ENCODE assay signal across 8 cellular contexts in the genomic region with DNA sequence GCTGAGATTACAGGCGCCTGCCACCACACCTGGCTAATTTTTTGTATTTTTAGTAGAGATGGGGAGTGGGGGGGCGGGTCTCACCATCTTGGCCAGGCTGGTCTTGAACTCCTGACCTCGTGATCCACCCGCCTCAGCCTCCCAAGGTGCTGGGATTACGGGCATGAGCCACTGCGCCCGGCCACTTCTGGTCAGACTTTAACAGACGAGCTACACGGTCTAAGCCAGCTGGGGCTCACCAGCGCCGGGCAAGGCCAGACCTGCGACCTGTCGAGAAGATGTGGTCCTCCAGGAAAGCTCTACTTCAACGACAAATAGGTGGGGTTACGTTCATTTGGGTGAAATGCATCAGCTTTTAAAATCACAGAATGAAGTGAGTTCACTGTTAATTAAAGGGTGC. TPM values are rescaled to one million over a fixed set of nuclear protein-coding genes. Genes with fewer than 3 reads are reported as not detected.
DNase-seq lines count a peak whose midpoint lies in the region; ATAC-seq, FAIRE-seq and TF ChIP-seq lines count a peak whose summit lies in the region.
"Not testable (repeated sequence)": the region's sequence is repeated elsewhere in the genome, so short reads cannot be mapped to it uniquely, and the experiment has no call there.

No MANE protein-coding gene starts in this region.

- H3K27me3 Mint-ChIP-seq in WTC11 (ENCODE audit: low read depth); chondrocyte (ENCODE audit: low read depth): not testable (repeated sequence)

- TF ChIP-seq CTCF in WTC11 (IDR thresholded peaks at IDR 0.05); chondrocyte (IDR thresholded peaks at IDR 0.05); heart left ventricle (IDR thresholded peaks at IDR 0.05); kidney (IDR thresholded peaks at IDR 0.05; ENCODE audit: borderline replicate concordance, extremely low read depth, insufficient read depth); mucosa of descending colon (IDR thresholded peaks at IDR 0.05): not testable (repeated sequence)

- H3K36me3 Mint-ChIP-seq in WTC11: peaks cover 30% of the 10 kb centered on the region
- peaks cover 16% of the 10 kb centered on the region for H3K36me3 Mint-ChIP-seq in chondrocyte (ENCODE audit: low read depth)

- not testable (repeated sequence) for ATAC-seq in WTC11; heart left ventricle; mucosa of descending colon; sciatic nerve; aorta (ENCODE audit: low FRiP score)

- not testable (repeated sequence) for FAIRE-seq in kidney (lab: Jason Lieb, UNC)

- peak overlapping the region in 4 of 11 experiments; percentile 64 to 83 (median 72); a peak in 8 of 22 replicates for H3K27ac ChIP-seq in BLaER1 treated with 17β-estradiol and CSF1 and Interleukin-3, amounts not matched to agents 10 nM and 100 nM
- not testable (repeated sequence) for H3K27ac ChIP-seq in heart left ventricle; kidney (ENCODE audit: low read depth in 2 of 2, low read length in 2 of 2); aorta (ENCODE audit: low read depth in 1 of 2, low read length in 2 of 2)

- WGBS in heart left ventricle, 4 donors: 96 to 99% (median 97%) methylated on average over 9 to 15 of the region's 15 CpGs
- WGBS in aorta, 2 donors: 95 to 96% methylated on average over 14 to 15 of the region's 15 CpGs

- peaks cover 31 to 99% (median 77%) of the 10 kb centered on the region in 10 experiments for H3K4me1 ChIP-seq in BLaER1 treated with 17β-estradiol and CSF1 and Interleukin-3, amounts not matched to agents 10 nM and 100 nM
- H3K4me1 ChIP-seq in heart left ventricle: peaks cover 0 to 18% (median 0%) of the 10 kb centered on the region in 12 donors
- H3K4me1 ChIP-seq in kidney (ENCODE audit: control insufficient read depth in 1 of 2, insufficient read depth in 1 of 2, low read depth in 1 of 2, low read length in 2 of 2); mucosa of descending colon (ENCODE audit: low read depth); aorta (ENCODE audit: control insufficient read depth in 1 of 2, insufficient read depth in 2 of 2, low read length in 2 of 2): not testable (repeated sequence)

- not testable (repeated sequence) for H3K4me1 Mint-ChIP-seq in WTC11
- peaks cover 17% of the 10 kb centered on the region for H3K4me1 Mint-ChIP-seq in chondrocyte (ENCODE audit: low read depth)

- CTCF ChIA-PET in WTC11 (lab: Charles Lee): interaction anchor here (0.6 to 1.9 kb wide), 4 partner anchors 14 to 1433 kb away, joined by 3 to 7 read pairs (median 4); no protein-coding TSS in a partner anchor

- peak overlapping the region in 7 of 11 experiments; percentile 64 to 98 (median 87); a peak in 13 of 22 replicates for H3K4me2 ChIP-seq in BLaER1 treated with 17β-estradiol and CSF1 and Interleukin-3, amounts not matched to agents 10 nM and 100 nM

- H3K36me3 ChIP-seq in BLaER1 treated with 17β-estradiol and CSF1 and Interleukin-3, amounts not matched to agents 10 nM and 100 nM: peaks cover 16 to 53% (median 36%) of the 10 kb centered on the region in 11 experiments
- H3K36me3 ChIP-seq in heart left ventricle: peaks cover 0 to 70% (median 28%) of the 10 kb centered on the region in 9 donors
- not testable (repeated sequence) for H3K36me3 ChIP-seq in kidney (ENCODE audit: control insufficient read depth in 1 of 2, insufficient read depth in 2 of 2, low read length in 2 of 2); mucosa of descending colon (ENCODE audit: low read depth); aorta (ENCODE audit: control insufficient read depth in 1 of 2, insufficient read depth in 2 of 2, low read length in 1 of 2)

- peak overlapping the region in 3 of 11 experiments; percentile 14 to 76 (median 44); a peak in 4 of 22 replicates for H3K9ac ChIP-seq in BLaER1 treated with 17β-estradiol and CSF1 and Interleukin-3, amounts not matched to agents 10 nM and 100 nM
- not testable (repeated sequence) for H3K9ac ChIP-seq in kidney (ENCODE audit: low read length in 2 of 2)

- not testable (repeated sequence) for H3K27me3 ChIP-seq in BLaER1 treated with 17β-estradiol and CSF1 and Interleukin-3, amounts not matched to agents 10 nM and 100 nM; heart left ventricle; aorta (ENCODE audit: control insufficient read depth in 1 of 2, insufficient read depth in 2 of 2, low read length in 1 of 2)

- TF ChIP-seq POLR2A in heart left ventricle (IDR thresholded peaks at IDR 0.05): not testable (repeated sequence)

- H4K20me1 ChIP-seq in BLaER1 treated with 17β-estradiol and CSF1 and Interleukin-3, amounts not matched to agents 10 nM and 100 nM: peaks cover 0 to 39% (median 0%) of the 10 kb centered on the region in 11 experiments; a peak in 4 of 22 replicates

- H3K9me3 ChIP-seq in BLaER1 treated with 17β-estradiol and CSF1 and Interleukin-3, amounts not matched to agents 10 nM and 100 nM (replicated peaks in 1 of 11): peaks cover 0 to 15% (median 0%) of the 10 kb centered on the region in 11 experiments; a peak in 3 of 22 replicates
- not testable (repeated sequence) for H3K9me3 ChIP-seq in heart left ventricle; kidney (ENCODE audit: control insufficient read depth in 1 of 2, low read length in 2 of 2); mucosa of descending colon; aorta (ENCODE audit: control insufficient read depth, low read length)

- H3K9me3 Mint-ChIP-seq in WTC11; chondrocyte (ENCODE audit: low read depth): not testable (repeated sequence)

- not testable (repeated sequence) for H3K4me3 ChIP-seq in BLaER1 treated with 17β-estradiol and CSF1 and Interleukin-3, amounts not matched to agents 10 nM and 100 nM; heart left ventricle; kidney (ENCODE audit: low read length in 2 of 2); mucosa of descending colon; aorta (ENCODE audit: low read length in 2 of 2)

- intact Hi-C loops in heart left ventricle (cut with DNase I); kidney (cut with DNase I); mucosa of descending colon (cut with DNase I, micrococcal nuclease); sciatic nerve (cut with DNase I); aorta (cut with DNase I): not testable (repeated sequence)

- H3K27ac Mint-ChIP-seq in WTC11; chondrocyte (ENCODE audit: unreplicated experiment): not testable (repeated sequence)

- H3K4me3 Mint-ChIP-seq in WTC11; chondrocyte (ENCODE audit: unreplicated experiment): not testable (repeated sequence)

- DNase-seq in WTC11 (ENCODE audit: low spot score) (peak; percentile 7), chondrocyte (ENCODE audit: low spot score) (peak; percentile 65), heart left ventricle (peak in 3 of 5 donors; percentile 8 to 31 (median 19)), kidney (peak; percentile 52), mucosa of descending colon (peak in 2 of 3 donors; percentile 11 to 43), sciatic nerve (ENCODE audit: low spot score) (peak; percentile 53), aorta (peak; percentile 37 to 45)

- POLR2A ChIA-PET in WTC11 (lab: Charles Lee): interaction anchor here (0.6 kb wide), 1 partner anchor 18 kb away, joined by 4 read pairs; no protein-coding TSS in a partner anchor

RNA-seq across cellular contexts. Expression of gene AMZ1, which starts 36.0 kb away (rescaled TPM):
- total RNA-seq in WTC11 (2021): 0.85 to 1.4 TPM (median 1.4 TPM) in 3 replicates
- total RNA-seq in chondrocyte: 9.1 to 11.1 TPM (median 9.6 TPM) in 3 replicates
- under 1 TPM in 3 of 9 donors, not detected in 6; 0.05 to 0.48 (median 0.10) TPM for total RNA-seq in heart left ventricle
- under 1 TPM; 0.01 to 0.04 TPM for polyA plus RNA-seq in heart left ventricle
- 0.16 TPM for total RNA-seq in kidney
- polyA plus RNA-seq in kidney (ENCODE audit: insufficient read depth, low read depth, low replicate concordance): not detected
- 1 to 10 TPM in 1 of 3 donors, under 1 TPM in 1, not detected in 1; 0.61 to 1.3 TPM for total RNA-seq in mucosa of descending colon
- total RNA-seq in sciatic nerve: 0.31 TPM
- total RNA-seq in aorta: 1 to 10 TPM; 1.1 to 2.0 TPM
- under 1 TPM in 1 of 2 donors, not detected in 1; 0.13 TPM for polyA plus RNA-seq in aorta

Comparison
In these comparisons a context has a peak if more than half of its experiments do, and no peak if none do; other contexts are left out.
1. DNase-seq: peak in every context shown above with its lines; median percentile 65 in chondrocyte; 53 in sciatic nerve; 52 in kidney; 41 in aorta; 27 in mucosa of descending colon; 19 in heart left ventricle; 7 in WTC11.